Comparison of ENCODE assay signal across 26 cellular contexts in genomic region chr6:167565388-167565787, GRCh38.
DNase-seq lines count a peak whose midpoint lies in the region; ATAC-seq and TF ChIP-seq lines count a peak whose summit lies in the region.
"Had no signal": no experiment of that assay in that cellular context is flagged by ENCODE, and none has a peak within 500 bp of the region (broad histone marks: within the 10 kb centered on the region; RNA-seq: fewer than 3 reads in every experiment).

No MANE protein-coding gene starts in this region.

- DNase-seq in Peyer's patch (peak in 2 of 3 donors; percentile 3 to 31), hepatocyte (ENCODE audit: low spot score) (no peak), osteocyte (ENCODE audit: extremely low spot score, unreplicated experiment) (peak; percentile 49), upper lobe of right lung (no peak), MG63 (no peak)
- DNase-seq in stimulated activated CD4-positive, alpha-beta T cell treated with anti-CD3 and anti-CD28 coated beads, Interleukin-2, amount 100 ng/mL, for 48 hours, result no peak
- no peak for DNase-seq in activated CD8-positive, alpha-beta memory T cell treated with anti-CD3 and anti-CD28 coated beads for 24 hours
- DNase-seq: AML-193; CD4-positive, alpha-beta memory T cell; COR-L47; EL; GDM1; GOT3; Karpas-422; NCI-H1092 treated with DMSO at 0.1 percent for 48 hours; NCI-H1436; NCI-H187; NCI-H2081 treated with DMSO at 0.1 percent for 48 hours; NCI-H2171; NCI-H510A; NCI-H69; SHP77 had no signal

- intact Hi-C loops in upper lobe of right lung (cut with DNase I), result no loop called here

- H3K4me3 ChIP-seq in Peyer's patch (no peak overlapping the region), hepatocyte (no peak overlapping the region), upper lobe of right lung (no peak overlapping the region), MG63 (no peak overlapping the region)
- H3K4me3 ChIP-seq: A549; BLaER1 treated with 17β-estradiol and CSF1 and Interleukin-3, amounts not matched to agents 10 nM and 100 nM; SK-N-MC had no signal

- peaks cover 0 to 5% (median 0%) of the 10 kb centered on the region in 4 donors for H3K4me1 ChIP-seq in Peyer's patch
- H3K4me1 ChIP-seq in hepatocyte (ENCODE audit: insufficient read depth), result peaks cover 6% of the 10 kb centered on the region
- peaks cover 8% of the 10 kb centered on the region for H3K4me1 ChIP-seq in upper lobe of right lung

- no peak overlapping the region for H3K27ac Mint-ChIP-seq in osteocyte (ENCODE audit: unreplicated experiment)

- no peaks in the 10 kb centered on the region for H4K20me1 ChIP-seq in hepatocyte (ENCODE audit: insufficient read depth, poor library complexity, severe bottlenecking)

- WGBS in hepatocyte (ENCODE audit: low lambda C conversion rate, missing lambda C conversion rate), result 88% methylated on average over 3 of the region's 3 CpGs

- H3K36me3 Mint-ChIP-seq in osteocyte (ENCODE audit: unreplicated experiment), result no peaks in the 10 kb centered on the region
- H3K36me3 Mint-ChIP-seq: CD4-positive, alpha-beta memory T cell had no signal

- H3K4me3 Mint-ChIP-seq in osteocyte (ENCODE audit: unreplicated experiment), result no peak overlapping the region
- H3K4me3 Mint-ChIP-seq: CD4-positive, alpha-beta memory T cell had no signal

- H3K9me3 ChIP-seq in Peyer's patch, result no peaks in the 10 kb centered on the region
- no peaks in the 10 kb centered on the region for H3K9me3 ChIP-seq in hepatocyte (ENCODE audit: low read depth)
- no peaks in the 10 kb centered on the region for H3K9me3 ChIP-seq in upper lobe of right lung
- no peaks in the 10 kb centered on the region for H3K9me3 ChIP-seq in MG63
- H3K9me3 ChIP-seq: A549; BLaER1 treated with 17β-estradiol and CSF1 and Interleukin-3, amounts not matched to agents 10 nM and 100 nM had no signal

- H3K36me3 ChIP-seq in Peyer's patch, result no peaks in the 10 kb centered on the region
- no peaks in the 10 kb centered on the region for H3K36me3 ChIP-seq in hepatocyte (replicated peaks; ENCODE audit: insufficient read depth, low read depth)
- H3K36me3 ChIP-seq in upper lobe of right lung, result no peaks in the 10 kb centered on the region
- H3K36me3 ChIP-seq in MG63, result no peaks in the 10 kb centered on the region
- H3K36me3 ChIP-seq: BLaER1 treated with 17β-estradiol and CSF1 and Interleukin-3, amounts not matched to agents 10 nM and 100 nM had no signal

- no peaks in the 10 kb centered on the region for H3K27me3 ChIP-seq in Peyer's patch
- no peaks in the 10 kb centered on the region for H3K27me3 ChIP-seq in hepatocyte
- no peaks in the 10 kb centered on the region for H3K27me3 ChIP-seq in upper lobe of right lung
- H3K27me3 ChIP-seq in MG63, result no peaks in the 10 kb centered on the region
- H3K27me3 ChIP-seq: BLaER1 treated with 17β-estradiol and CSF1 and Interleukin-3, amounts not matched to agents 10 nM and 100 nM had no signal

- ATAC-seq in upper lobe of right lung, result no peak

- no peak overlapping the region for H3K27ac ChIP-seq in Peyer's patch
- H3K27ac ChIP-seq in hepatocyte, result peak overlapping the region; percentile 46
- peak overlapping the region; percentile 37 for H3K27ac ChIP-seq in upper lobe of right lung
- H3K27ac ChIP-seq: A549; BLaER1 treated with 17β-estradiol and CSF1 and Interleukin-3, amounts not matched to agents 10 nM and 100 nM; RWPE1; SK-N-MC had no signal

- H3K27me3 Mint-ChIP-seq in osteocyte (ENCODE audit: unreplicated experiment), result peaks cover 10% of the 10 kb centered on the region

- TF ChIP-seq POLR2A in Peyer's patch (IDR thresholded peaks at IDR 0.05), result no peak

- H3K4me1 Mint-ChIP-seq in osteocyte (ENCODE audit: unreplicated experiment), result peaks cover 24% of the 10 kb centered on the region

- no peak overlapping the region for H2AFZ ChIP-seq in hepatocyte

- no peaks in the 10 kb centered on the region for H3K79me2 ChIP-seq in hepatocyte

- no peaks in the 10 kb centered on the region for H3K9me2 ChIP-seq in hepatocyte (replicated peaks; ENCODE audit: insufficient read depth)

- H3K4me2 ChIP-seq in hepatocyte, result no peak overlapping the region
- H3K4me2 ChIP-seq: A549 had no signal

- no peak for TF ChIP-seq CTCF in Peyer's patch (IDR thresholded peaks at IDR 0.05)
- no peak for TF ChIP-seq CTCF in hepatocyte (IDR thresholded peaks at IDR 0.05; ENCODE audit: poor library complexity)
- TF ChIP-seq CTCF in osteocyte (IDR thresholded peaks at IDR 0.05), result no peak
- no peak for TF ChIP-seq CTCF in upper lobe of right lung (IDR thresholded peaks at IDR 0.05)

- H3K9me3 Mint-ChIP-seq in osteocyte (ENCODE audit: unreplicated experiment), result no peaks in the 10 kb centered on the region

Comparison
In these comparisons a context has a peak if more than half of its experiments do, and no peak if none do; other contexts are left out.
1. DNase-seq: peak in Peyer's patch (2 of 3) and osteocyte (single experiment); none in hepatocyte (single experiment), upper lobe of right lung (single experiment), stimulated activated CD4-positive, alpha-beta T cell treated with anti-CD3 and anti-CD28 coated beads, Interleukin-2, amount 100 ng/mL, for 48 hours (0 of 2), activated CD8-positive, alpha-beta memory T cell treated with anti-CD3 and anti-CD28 coated beads for 24 hours (single experiment) and MG63 (single experiment).
2. H3K27ac ChIP-seq: peak in hepatocyte (single experiment) and upper lobe of right lung (single experiment); none in Peyer's patch (0 of 4).